18 cellular contexts compared by ENCODE assay signal in the genomic region with DNA sequence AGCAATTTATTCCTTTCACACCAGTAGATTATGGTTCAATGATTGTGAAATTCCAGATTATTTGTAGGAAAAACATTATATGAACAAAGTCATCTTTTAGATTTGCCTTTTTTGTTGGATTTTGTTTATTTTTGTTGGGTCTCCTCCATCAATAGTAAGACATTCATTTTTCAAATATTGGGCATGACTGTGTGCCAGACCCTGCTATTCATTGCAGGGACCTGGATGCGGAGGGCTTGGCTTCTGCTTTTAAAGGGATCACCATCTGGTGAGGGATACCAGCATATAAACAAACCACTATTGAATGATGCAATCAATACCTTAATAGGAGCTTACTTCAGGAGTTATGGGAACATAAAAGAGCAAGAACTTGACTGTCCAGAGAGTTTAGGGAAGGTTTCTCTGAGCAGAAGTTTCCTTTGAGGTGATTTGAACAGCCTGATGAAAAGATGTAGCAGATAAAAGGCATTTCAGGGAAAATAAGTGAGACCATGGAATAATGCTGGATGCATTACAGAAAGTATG.
"Had no signal": no experiment of that assay in that cellular context is flagged by ENCODE, and none has a peak within 500 bp of the region (broad histone marks: within the 10 kb centered on the region; RNA-seq: fewer than 3 reads in every experiment).

No MANE protein-coding gene starts in this region.

- H3K4me1 Mint-ChIP-seq: activated CD4-positive, alpha-beta T cell treated with anti-CD3 and anti-CD28 coated beads, Interleukin-2, amount 10 ng/mL, durations not matched to agents 24 days and 14 days; activated naive CD8-positive, alpha-beta T cell treated with anti-CD3 and anti-CD28 coated beads for 36 hours had no signal

- H3K27ac ChIP-seq: lower lobe of right lung, skin epidermis, tibial nerve, uterus had no signal

- H3K27ac Mint-ChIP-seq: activated CD4-positive, alpha-beta T cell treated with anti-CD3 and anti-CD28 coated beads, Interleukin-2, amount 10 ng/mL, durations not matched to agents 24 days and 14 days; activated naive CD8-positive, alpha-beta T cell treated with anti-CD3 and anti-CD28 coated beads for 36 hours; mesothelial cell of epicardium; progenitor cell of endocrine pancreas had no signal

- H3K9me3 Mint-ChIP-seq: activated CD4-positive, alpha-beta T cell treated with anti-CD3 and anti-CD28 coated beads, Interleukin-2, amount 10 ng/mL, durations not matched to agents 24 days and 14 days; mesothelial cell of epicardium had no signal

- H3K36me3 Mint-ChIP-seq: activated naive CD8-positive, alpha-beta T cell treated with anti-CD3 and anti-CD28 coated beads for 36 hours; mesothelial cell of epicardium had no signal

- DNase-seq: activated CD4-positive, alpha-beta T cell treated with anti-CD3 and anti-CD28 coated beads, Interleukin-2, amount 10 ng/mL, durations not matched to agents 24 days and 14 days; activated CD4-positive, CD25-positive, alpha-beta regulatory T cell; activated CD8-positive, alpha-beta memory T cell treated with anti-CD3 and anti-CD28 coated beads, Interleukin-2, amount 50 U/mL, for 48 hours; activated naive CD8-positive, alpha-beta T cell treated with anti-CD3 and anti-CD28 coated beads for 36 hours; cortex of kidney; effector CD4-positive, alpha-beta T cell; left colon; lower lobe of right lung; right cardiac atrium; stimulated activated CD4-positive, alpha-beta T cell treated with anti-CD3 and anti-CD28 coated beads, Interleukin-15, amount 100 ng/mL, for 24 hours; stimulated activated CD4-positive, alpha-beta T cell treated with anti-CD3 and anti-CD28 coated beads, Interleukin-4, amount 100 ng/mL, for 24 hours; stimulated activated naive CD4-positive, alpha-beta T cell; substantia nigra; uterus had no signal

- H3K27me3 ChIP-seq: tibial nerve, uterus had no signal

- H3K4me3 ChIP-seq: lower lobe of right lung, skin epidermis, tibial nerve, uterus had no signal

- H3K27me3 Mint-ChIP-seq: activated CD4-positive, alpha-beta T cell treated with anti-CD3 and anti-CD28 coated beads, Interleukin-2, amount 10 ng/mL, durations not matched to agents 24 days and 14 days; activated naive CD8-positive, alpha-beta T cell treated with anti-CD3 and anti-CD28 coated beads for 36 hours; progenitor cell of endocrine pancreas had no signal

- H3K36me3 ChIP-seq: lower lobe of right lung, tibial nerve, uterus had no signal

- H3K4me1 ChIP-seq: lower lobe of right lung, uterus had no signal

- H3K9me3 ChIP-seq: lower lobe of right lung, tibial nerve, uterus had no signal

- H3K4me3 Mint-ChIP-seq: activated CD4-positive, alpha-beta T cell treated with anti-CD3 and anti-CD28 coated beads, Interleukin-2, amount 10 ng/mL, durations not matched to agents 24 days and 14 days; activated naive CD8-positive, alpha-beta T cell treated with anti-CD3 and anti-CD28 coated beads for 36 hours; mesothelial cell of epicardium had no signal

- ATAC-seq: lower lobe of right lung had no signal
